Comparison of ENCODE assay signal across 8 cellular contexts in the genomic region with DNA sequence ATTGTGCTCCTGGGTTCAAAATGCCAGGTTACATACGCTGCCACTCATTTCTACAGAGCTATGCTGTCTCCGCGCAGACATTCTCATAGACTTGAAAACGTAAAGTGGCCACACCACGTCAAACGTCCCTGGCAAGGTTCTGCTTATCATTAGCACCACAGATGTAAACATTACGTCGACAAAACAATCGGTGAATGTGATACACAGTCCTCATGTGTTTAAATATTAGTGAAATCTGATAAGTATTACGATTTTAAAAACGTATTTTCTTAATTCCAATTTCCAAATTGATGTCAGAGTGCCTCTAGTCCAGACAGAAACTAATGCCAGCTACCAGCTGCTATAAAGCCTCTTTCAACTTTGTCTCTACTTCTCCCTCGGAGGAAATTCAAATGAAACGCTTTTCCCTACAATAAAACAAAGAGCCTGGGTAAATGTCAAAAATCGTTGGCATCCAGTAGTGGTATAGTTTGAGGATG. TPM values are rescaled to one million over a fixed set of nuclear protein-coding genes. Genes with fewer than 3 reads are reported as not detected.
DNase-seq lines count a peak whose midpoint lies in the region; ATAC-seq and TF ChIP-seq lines count a peak whose summit lies in the region.

No MANE protein-coding gene starts in this region.

- no peaks in the 10 kb centered on the region for H3K36me3 ChIP-seq in left ventricle myocardium inferior

- intact Hi-C loops in left ventricle myocardium inferior (cut with micrococcal nuclease), result no loop called here

- H3K9me3 ChIP-seq in left ventricle myocardium inferior (replicated peaks), result no peaks in the 10 kb centered on the region

- H3K4me3 ChIP-seq in left ventricle myocardium inferior, result peak overlapping the region; percentile 87
- peak overlapping the region; percentile 87 for H3K4me3 ChIP-seq in retinal pigment epithelial cell (ENCODE audit: low read length)

- no peaks in the 10 kb centered on the region for H3K27me3 ChIP-seq in left ventricle myocardium inferior (ENCODE audit: low read depth)

- peak overlapping the region; percentile 81 for H3K27ac ChIP-seq in left ventricle myocardium inferior (replicated peaks)

- peaks cover 27% of the 10 kb centered on the region for H3K4me1 ChIP-seq in left ventricle myocardium inferior

- peak; percentile 54 for DNase-seq in activated T-cell treated with anti-CD3 and anti-CD28 coated beads, Interleukin-2, amount 50 U/mL, for 1 hour
- no peak for DNase-seq in activated T-cell treated with anti-CD3 and anti-CD28 coated beads for 4 hours
- DNase-seq in NOMO-1 treated with DMSO at 0.1 percent for 48 hours (lab: John Stamatoyannopoulos, UW; ENCODE audit: unreplicated experiment), result peak; percentile 70
- peak; percentile 43 for DNase-seq in activated naive CD4-positive, alpha-beta T cell treated with anti-CD3 and anti-CD28 coated beads, Interleukin-2, amount 50 U/mL, for 16 hours
- no peak for DNase-seq in left ventricle myocardium inferior
- DNase-seq in retinal pigment epithelial cell (ENCODE audit: low read depth), result no peak
- DNase-seq in NCI-H2029 treated with DMSO at 0.1 percent for 48 hours (lab: John Stamatoyannopoulos, UW), result no peak

- TF ChIP-seq CTCF in left ventricle myocardium inferior (IDR thresholded peaks at IDR 0.05; ENCODE audit: borderline replicate concordance) (no peak), retinal pigment epithelial cell (conservative IDR thresholded peaks at IDR 0.05; ENCODE audit: low read depth, low read length) (no peak)

- peak; percentile 23 for ATAC-seq in HG02973 (IDR thresholded peaks at IDR 0.05; ENCODE audit: unreplicated experiment)

RNA-seq across cellular contexts. Expression of a gene that starts 1.1 kb away (rescaled TPM):
- 4.9 TPM for total RNA-seq in left ventricle myocardium inferior

Comparison
In these comparisons a context has a peak if more than half of its experiments do, and no peak if none do; other contexts are left out.
1. DNase-seq: peak in activated T-cell treated with anti-CD3 and anti-CD28 coated beads, Interleukin-2, amount 50 U/mL, for 1 hour (single experiment), NOMO-1 treated with DMSO at 0.1 percent for 48 hours (single experiment) and activated naive CD4-positive, alpha-beta T cell treated with anti-CD3 and anti-CD28 coated beads, Interleukin-2, amount 50 U/mL, for 16 hours (single experiment); none in activated T-cell treated with anti-CD3 and anti-CD28 coated beads for 4 hours (single experiment), left ventricle myocardium inferior (single experiment), retinal pigment epithelial cell (single experiment) and NCI-H2029 treated with DMSO at 0.1 percent for 48 hours (single experiment).